Comparison of ENCODE assay signal across 8 cellular contexts in genomic region chr9:120710110-120710981, GRCh38. TPM values are rescaled to one million over a fixed set of nuclear protein-coding genes. Genes with fewer than 3 reads are reported as not detected.
DNase-seq lines count a peak whose midpoint lies in the region; ATAC-seq and TF ChIP-seq lines count a peak whose summit lies in the region.

No MANE protein-coding gene starts in this region.

- ATAC-seq in HG03196 (IDR thresholded peaks at IDR 0.05; ENCODE audit: unreplicated experiment), result no peak

- H3K4me1 Mint-ChIP-seq in T-helper 2 cell treated with Interferon-gamma antibody and Interleukin-4, amounts not matched to agents 5 μg/mL and 100 μg/mL, for 36 hours (ENCODE audit: low read depth), result peaks cover 37% of the 10 kb centered on the region

- H3K4me3 ChIP-seq in esophagus (ENCODE audit: low read depth in 1 of 2, low read length in 2 of 2), result peak overlapping the region; percentile 20 to 29

- H3K27me3 Mint-ChIP-seq in T-helper 2 cell treated with Interferon-gamma antibody and Interleukin-4, amounts not matched to agents 5 μg/mL and 100 μg/mL, for 36 hours (ENCODE audit: low read depth), result no peaks in the 10 kb centered on the region

- H3K9me3 ChIP-seq in esophagus (ENCODE audit: control insufficient read depth in 2 of 2, insufficient read depth in 1 of 2, low read depth in 1 of 2, low read length in 1 of 2), result no peaks in the 10 kb centered on the region

- peaks cover 10% of the 10 kb centered on the region for H3K36me3 Mint-ChIP-seq in T-helper 2 cell treated with Interferon-gamma antibody and Interleukin-4, amounts not matched to agents 5 μg/mL and 100 μg/mL, for 36 hours (ENCODE audit: low read depth)

- no peaks in the 10 kb centered on the region for H3K27me3 ChIP-seq in esophagus (ENCODE audit: control insufficient read depth in 1 of 2, insufficient read depth in 2 of 2, low read length in 2 of 2)

- no peak for TF ChIP-seq CTCF in AG09319 (IDR thresholded peaks at IDR 0.05; ENCODE audit: low read depth, low read length)

- peak overlapping the region; percentile 81 to 83 for H3K27ac ChIP-seq in esophagus (ENCODE audit: low read depth in 2 of 2, low read length in 1 of 2)

- WGBS in esophagus, 2 donors, result 29 to 35% methylated on average over 9 to 10 of the region's 10 CpGs

- H3K4me1 ChIP-seq in esophagus (ENCODE audit: control insufficient read depth in 2 of 2, insufficient read depth in 2 of 2, low read length in 1 of 2), result peaks cover 0 to 6% of the 10 kb centered on the region in 2 donors

- peak overlapping the region; percentile 63 for H3K27ac Mint-ChIP-seq in T-helper 2 cell treated with Interferon-gamma antibody and Interleukin-4, amounts not matched to agents 5 μg/mL and 100 μg/mL, for 36 hours

- H3K4me3 Mint-ChIP-seq in T-helper 2 cell treated with Interferon-gamma antibody and Interleukin-4, amounts not matched to agents 5 μg/mL and 100 μg/mL, for 36 hours, result peak overlapping the region; percentile 90

- no peaks in the 10 kb centered on the region for H3K36me3 ChIP-seq in esophagus (ENCODE audit: control insufficient read depth in 2 of 2, insufficient read depth in 2 of 2, low read length in 1 of 2)

- no peaks in the 10 kb centered on the region for H3K9me3 Mint-ChIP-seq in T-helper 2 cell treated with Interferon-gamma antibody and Interleukin-4, amounts not matched to agents 5 μg/mL and 100 μg/mL, for 36 hours

- DNase-seq in AG09319 (ENCODE audit: extremely low read depth, low read depth), result peak; percentile 42
- DNase-seq in HCEC 1CT, result peak; percentile 68
- no peak for DNase-seq in T-helper 2 cell treated with Interferon-gamma antibody and Interleukin-4, amounts not matched to agents 5 μg/mL and 100 μg/mL, for 36 hours (ENCODE audit: low spot score)
- peak; percentile 87 for DNase-seq in pons (ENCODE audit: low spot score)
- no peak for DNase-seq in HK-2 (ENCODE audit: unreplicated experiment)
- no peak for DNase-seq in NCI-H1694 treated with DMSO at 0.1 percent for 48 hours (lab: John Stamatoyannopoulos, UW)

RNA-seq across cellular contexts. Expression of gene MEGF9, which starts 3.9 kb away (rescaled TPM):
- 1 to 10 TPM; 7.3 to 8.0 TPM for polyA plus RNA-seq in esophagus

Comparison
In these comparisons a context has a peak if more than half of its experiments do, and no peak if none do; other contexts are left out.
1. DNase-seq: peak in AG09319 (single experiment), HCEC 1CT (single experiment) and pons (single experiment); none in T-helper 2 cell treated with Interferon-gamma antibody and Interleukin-4, amounts not matched to agents 5 μg/mL and 100 μg/mL, for 36 hours (single experiment), HK-2 (single experiment) and NCI-H1694 treated with DMSO at 0.1 percent for 48 hours (single experiment).